ENCODE assay signal across 1 cellular context in genomic region chr1:71054281-71054731, GRCh38.
TF ChIP-seq lines count a peak whose summit lies in the region.

No MANE protein-coding gene starts in this region.

TF ChIP-seq in A549, 52 proteins besides CTCF, POLR2A, EP300 and RAD21 (continued from another document):
- TF ChIP-seq USF2 (IDR thresholded peaks at IDR 0.05) (no peak), ZFP36 (IDR thresholded peaks at IDR 0.05; ENCODE audit: borderline replicate concordance, partially characterized antibody) (no peak), HEYL (CRISPR knock-in tag; IDR thresholded peaks at IDR 0.05) (no peak)
